Comparison of ENCODE assay signal across 27 cellular contexts in the genomic region with DNA sequence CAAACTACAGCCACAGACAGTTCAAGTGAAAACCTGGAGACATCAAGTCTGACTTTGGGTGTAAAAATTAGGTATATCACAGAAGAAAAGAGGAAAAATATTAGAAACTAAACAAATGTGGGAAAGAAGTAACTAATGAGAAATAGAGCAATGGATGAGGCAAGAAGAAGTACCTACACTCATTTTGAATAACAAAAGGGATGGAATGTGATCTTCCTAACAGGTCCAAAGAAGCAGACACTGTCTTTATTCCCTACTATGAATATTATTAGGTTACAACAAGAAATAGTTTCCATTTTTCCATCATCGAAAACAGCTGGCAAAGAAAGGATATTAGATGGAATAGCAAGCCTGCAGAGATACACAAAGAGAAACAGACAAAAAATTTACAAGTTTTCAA.
"Had no signal": no experiment of that assay in that cellular context is flagged by ENCODE, and none has a peak within 500 bp of the region (broad histone marks: within the 10 kb centered on the region; RNA-seq: fewer than 3 reads in every experiment).

No MANE protein-coding gene starts in this region.

- H3K36me3 Mint-ChIP-seq: natural killer cell treated with Interleukin-12 subunit alpha and Interleukin-12 subunit beta and Interleukin-15 and Interleukin-18, amount 100 ng/mL, for 72 hours; stimulated activated memory B cell treated with anti-CD40 and anti-IgM and Interleukin-4, amounts not matched to agents 10 μg/mL and 1 μg/mL and 100 μg/mL, for 72 hours; type B pancreatic cell had no signal

- H3K27me3 ChIP-seq: gastrocnemius medialis, ovary, sigmoid colon, spleen, testis, tibial artery had no signal

- H3K27ac ChIP-seq: epithelial cell of prostate, gastrocnemius medialis, lower lobe of right lung, ovary, psoas muscle, sigmoid colon, spleen, testis, tibial artery had no signal

- H3K4me3 ChIP-seq: gastrocnemius medialis, lower lobe of right lung, ovary, psoas muscle, sigmoid colon, spleen, testis, tibial artery had no signal

- H3K27me3 Mint-ChIP-seq: dendritic cell treated with granulocyte-macrophage colony-stimulating factor and Interleukin-4, amounts not matched to agents 40 ng/mL and 50 ng/mL, for 4 days; natural killer cell treated with Interleukin-12 subunit alpha and Interleukin-12 subunit beta and Interleukin-15 and Interleukin-18, amount 100 ng/mL, for 72 hours; stimulated activated memory B cell treated with anti-CD40 and anti-IgM and Interleukin-4, amounts not matched to agents 10 μg/mL and 1 μg/mL and 100 μg/mL, for 72 hours; type B pancreatic cell had no signal

- H3K4me1 ChIP-seq: gastrocnemius medialis, lower lobe of right lung, psoas muscle, spleen, testis, tibial artery had no signal

- DNase-seq: cerebellar nuclear complex; effector CD8-positive, alpha-beta T cell; endodermal cell; foreskin fibroblast; gastrocnemius medialis; head of caudate nucleus; left ventricle myocardium superior; lower lobe of right lung; nucleus accumbens; ovary; posterior cingulate gyrus; psoas muscle; right cardiac atrium; sigmoid colon; spleen; stimulated activated CD4-positive, alpha-beta T cell treated with anti-CD3 and anti-CD28 coated beads, Interleukin-4, amount 100 ng/mL, for 4 hours; stimulated activated naive CD8-positive, alpha-beta T cell treated with anti-CD3 and anti-CD28 coated beads, Interleukin-15, Interleukin-2, amounts not matched to agents 100 U/mL and 50 U/mL, for 24 hours; substantia nigra; testis; tibial artery had no signal

- H3K4me3 Mint-ChIP-seq: dendritic cell treated with granulocyte-macrophage colony-stimulating factor and Interleukin-4, amounts not matched to agents 40 ng/mL and 50 ng/mL, for 4 days; endodermal cell; natural killer cell treated with Interleukin-12 subunit alpha and Interleukin-12 subunit beta and Interleukin-15 and Interleukin-18, amount 100 ng/mL, for 72 hours; stimulated activated memory B cell treated with anti-CD40 and anti-IgM and Interleukin-4, amounts not matched to agents 10 μg/mL and 1 μg/mL and 100 μg/mL, for 72 hours; type B pancreatic cell had no signal

- ATAC-seq: esophagus mucosa; gastrocnemius medialis; left ventricle myocardium superior; lower lobe of right lung; natural killer cell treated with Interleukin-12 subunit alpha and Interleukin-12 subunit beta and Interleukin-15 and Interleukin-18, amount 100 ng/mL, for 72 hours; psoas muscle; right cardiac atrium; stimulated activated memory B cell treated with anti-CD40 and anti-IgM and Interleukin-4, amounts not matched to agents 10 μg/mL and 1 μg/mL and 100 μg/mL, for 72 hours; stimulated activated naive CD8-positive, alpha-beta T cell treated with anti-CD3 and anti-CD28 coated beads, Interleukin-15, Interleukin-2, amounts not matched to agents 100 U/mL and 50 U/mL, for 24 hours had no signal

- H3K4me1 Mint-ChIP-seq: endodermal cell; stimulated activated memory B cell treated with anti-CD40 and anti-IgM and Interleukin-4, amounts not matched to agents 10 μg/mL and 1 μg/mL and 100 μg/mL, for 72 hours had no signal

- H3K36me3 ChIP-seq: gastrocnemius medialis, lower lobe of right lung, ovary, sigmoid colon, spleen, tibial artery had no signal

- H3K9me3 Mint-ChIP-seq: dendritic cell treated with granulocyte-macrophage colony-stimulating factor and Interleukin-4, amounts not matched to agents 40 ng/mL and 50 ng/mL, for 4 days; endodermal cell; type B pancreatic cell had no signal

- FAIRE-seq: keratinocyte had no signal

- H3K9me3 ChIP-seq: gastrocnemius medialis, lower lobe of right lung, ovary, psoas muscle, sigmoid colon, testis, tibial artery had no signal
